Comparison of ENCODE assay signal across 1 cellular context in the genomic region with DNA sequence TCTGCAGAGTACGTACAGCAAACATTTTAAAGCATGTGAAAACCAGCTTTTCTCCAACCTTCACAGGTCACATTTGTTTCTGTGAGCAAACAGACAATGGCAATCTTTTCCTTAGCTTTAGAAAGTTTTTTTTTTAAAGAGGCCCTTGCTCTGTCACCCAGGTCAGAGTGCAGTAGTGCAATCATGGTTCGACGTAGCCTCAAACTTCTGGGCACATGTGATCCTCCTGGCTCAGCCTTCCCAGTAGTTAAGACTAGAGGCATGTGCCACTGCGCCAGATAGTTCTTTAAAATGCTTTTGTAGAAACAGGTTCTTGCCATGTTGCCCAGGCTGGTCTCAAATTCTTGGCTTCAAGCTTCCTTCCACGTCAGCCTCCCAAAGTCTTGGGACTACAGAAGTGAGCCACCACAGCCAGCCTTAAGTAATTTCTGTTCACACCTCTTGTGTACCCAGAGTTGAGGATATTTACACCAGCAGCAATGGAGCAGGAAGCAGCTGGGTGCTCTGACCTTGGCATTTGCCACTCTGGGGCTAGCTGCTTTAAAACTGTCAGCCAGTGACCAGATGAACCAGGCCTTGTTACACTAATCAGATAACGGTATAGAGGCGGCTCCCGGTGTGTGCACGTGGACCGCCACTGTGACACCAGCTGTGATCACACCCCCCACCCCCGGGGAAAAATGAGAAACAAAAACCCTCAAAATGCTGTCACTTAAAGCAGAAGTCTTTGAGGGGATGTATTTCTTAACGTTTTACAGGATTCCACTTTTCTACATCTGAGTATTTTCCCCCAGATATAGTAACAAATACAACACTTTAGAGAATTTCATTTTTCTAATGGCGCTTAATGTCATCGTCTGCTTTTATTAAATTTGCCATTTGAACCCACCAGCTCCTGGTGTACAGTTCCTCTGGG.
A peak's percentile ranks its signal among the peaks of the same experiment; 100 is the strongest.
TF ChIP-seq lines count a peak whose summit lies in the region.

No MANE protein-coding gene starts in this region.

TF ChIP-seq in HepG2, 621 proteins besides CTCF, POLR2A, EP300 and RAD21 (continued from another document and continues in another):
- TF ChIP-seq NR2F6 (IDR thresholded peaks at IDR 0.05) (peak; percentile 78), NR2F6 (CRISPR knock-in tag; IDR thresholded peaks at IDR 0.05) (peak; percentile 89), ZNF143 (CRISPR knock-in tag; IDR thresholded peaks at IDR 0.05) (no peak), IRF1 (CRISPR knock-in tag; IDR thresholded peaks at IDR 0.05; ENCODE audit: low read depth) (no peak), ZNF549 (CRISPR knock-in tag; IDR thresholded peaks at IDR 0.05) (no peak), SMAD3 (CRISPR knock-in tag; IDR thresholded peaks at IDR 0.05) (0 out of 2 replicates have a peak, but pooled peaks have one; percentile 18), AHR (CRISPR knock-in tag; IDR thresholded peaks at IDR 0.05) (no peak), BRCA1 (CRISPR knock-in tag; IDR thresholded peaks at IDR 0.05) (no peak), MXI1 (IDR thresholded peaks at IDR 0.05; ENCODE audit: borderline replicate concordance, low read depth, low read length) (0 out of 3 replicates have a peak, but pooled peaks have one; percentile 14), ARNTL (CRISPR knock-in tag; IDR thresholded peaks at IDR 0.05) (no peak), ZNF564 (CRISPR knock-in tag; IDR thresholded peaks at IDR 0.05) (no peak), NFAT5 (CRISPR knock-in tag; IDR thresholded peaks at IDR 0.05) (no peak), THAP11 (CRISPR knock-in tag; IDR thresholded peaks at IDR 0.05) (peak; percentile 31; the same call in 1 of the 2 replicates), ZSCAN21 (CRISPR knock-in tag; IDR thresholded peaks at IDR 0.05; ENCODE audit: borderline replicate concordance) (no peak), SP2 (CRISPR knock-in tag; IDR thresholded peaks at IDR 0.05) (no peak), SALL1 (CRISPR knock-in tag; IDR thresholded peaks at IDR 0.05) (peak; percentile 81; the same call in 1 of the 2 replicates), ZNF543 (CRISPR knock-in tag; IDR thresholded peaks at IDR 0.05) (no peak), ZNF660 (CRISPR knock-in tag; IDR thresholded peaks at IDR 0.05; ENCODE audit: borderline replicate concordance, low read depth) (no peak), CENPT (CRISPR knock-in tag; IDR thresholded peaks at IDR 0.05; ENCODE audit: low read depth) (no peak), TBP (CRISPR knock-in tag; IDR thresholded peaks at IDR 0.05) (no peak), KLF13 (CRISPR knock-in tag; IDR thresholded peaks at IDR 0.05) (no peak), ZNF256 (CRISPR knock-in tag; conservative IDR thresholded peaks at IDR 0.05) (no peak), ZNF430 (CRISPR knock-in tag; IDR thresholded peaks at IDR 0.05) (0 out of 2 replicates have a peak, but pooled peaks have one; percentile 33), TMF1 (CRISPR knock-in tag; IDR thresholded peaks at IDR 0.05; ENCODE audit: low read depth) (no peak), XRCC5 (optimal IDR thresholded peaks at IDR 0.05; ENCODE audit: low read length) (peak; percentile 32), RARA (CRISPR knock-in tag; IDR thresholded peaks at IDR 0.05) (peak; percentile 89), SNAI1 (CRISPR knock-in tag; IDR thresholded peaks at IDR 0.05; ENCODE audit: borderline replicate concordance) (no peak), SP5 (CRISPR knock-in tag; IDR thresholded peaks at IDR 0.05; ENCODE audit: borderline replicate concordance, low read depth) (no peak), HMG20A (CRISPR knock-in tag; IDR thresholded peaks at IDR 0.05; ENCODE audit: borderline replicate concordance) (peak; percentile 64; the same call in 1 of the 2 replicates), ZNF878 (CRISPR knock-in tag; IDR thresholded peaks at IDR 0.05) (peak; percentile 45; the same call in 1 of the 2 replicates), ZNF562 (CRISPR knock-in tag; IDR thresholded peaks at IDR 0.05; ENCODE audit: borderline replicate concordance) (no peak), ZNF10 (CRISPR knock-in tag; IDR thresholded peaks at IDR 0.05; ENCODE audit: borderline replicate concordance, low read depth) (no peak)
- TF ChIP-seq, protein P1, sequence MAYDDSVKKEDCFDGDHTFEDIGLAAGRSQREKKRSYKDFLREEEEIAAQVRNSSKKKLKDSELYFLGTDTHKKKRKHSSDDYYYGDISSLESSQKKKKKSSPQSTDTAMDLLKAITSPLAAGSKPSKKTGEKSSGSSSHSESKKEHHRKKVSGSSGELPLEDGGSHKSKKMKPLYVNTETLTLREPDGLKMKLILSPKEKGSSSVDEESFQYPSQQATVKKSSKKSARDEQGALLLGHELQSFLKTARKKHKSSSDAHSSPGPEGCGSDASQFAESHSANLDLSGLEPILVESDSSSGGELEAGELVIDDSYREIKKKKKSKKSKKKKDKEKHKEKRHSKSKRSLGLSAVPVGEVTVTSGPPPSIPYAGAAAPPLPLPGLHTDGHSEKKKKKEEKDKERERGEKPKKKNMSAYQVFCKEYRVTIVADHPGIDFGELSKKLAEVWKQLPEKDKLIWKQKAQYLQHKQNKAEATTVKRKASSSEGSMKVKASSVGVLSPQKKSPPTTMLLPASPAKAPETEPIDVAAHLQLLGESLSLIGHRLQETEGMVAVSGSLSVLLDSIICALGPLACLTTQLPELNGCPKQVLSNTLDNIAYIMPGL (CRISPR knock-in tag; IDR thresholded peaks at IDR 0.05; ENCODE audit: borderline replicate concordance in 1 of 2, low read depth in 1 of 2): no peak
- TF ChIP-seq, protein P2, sequence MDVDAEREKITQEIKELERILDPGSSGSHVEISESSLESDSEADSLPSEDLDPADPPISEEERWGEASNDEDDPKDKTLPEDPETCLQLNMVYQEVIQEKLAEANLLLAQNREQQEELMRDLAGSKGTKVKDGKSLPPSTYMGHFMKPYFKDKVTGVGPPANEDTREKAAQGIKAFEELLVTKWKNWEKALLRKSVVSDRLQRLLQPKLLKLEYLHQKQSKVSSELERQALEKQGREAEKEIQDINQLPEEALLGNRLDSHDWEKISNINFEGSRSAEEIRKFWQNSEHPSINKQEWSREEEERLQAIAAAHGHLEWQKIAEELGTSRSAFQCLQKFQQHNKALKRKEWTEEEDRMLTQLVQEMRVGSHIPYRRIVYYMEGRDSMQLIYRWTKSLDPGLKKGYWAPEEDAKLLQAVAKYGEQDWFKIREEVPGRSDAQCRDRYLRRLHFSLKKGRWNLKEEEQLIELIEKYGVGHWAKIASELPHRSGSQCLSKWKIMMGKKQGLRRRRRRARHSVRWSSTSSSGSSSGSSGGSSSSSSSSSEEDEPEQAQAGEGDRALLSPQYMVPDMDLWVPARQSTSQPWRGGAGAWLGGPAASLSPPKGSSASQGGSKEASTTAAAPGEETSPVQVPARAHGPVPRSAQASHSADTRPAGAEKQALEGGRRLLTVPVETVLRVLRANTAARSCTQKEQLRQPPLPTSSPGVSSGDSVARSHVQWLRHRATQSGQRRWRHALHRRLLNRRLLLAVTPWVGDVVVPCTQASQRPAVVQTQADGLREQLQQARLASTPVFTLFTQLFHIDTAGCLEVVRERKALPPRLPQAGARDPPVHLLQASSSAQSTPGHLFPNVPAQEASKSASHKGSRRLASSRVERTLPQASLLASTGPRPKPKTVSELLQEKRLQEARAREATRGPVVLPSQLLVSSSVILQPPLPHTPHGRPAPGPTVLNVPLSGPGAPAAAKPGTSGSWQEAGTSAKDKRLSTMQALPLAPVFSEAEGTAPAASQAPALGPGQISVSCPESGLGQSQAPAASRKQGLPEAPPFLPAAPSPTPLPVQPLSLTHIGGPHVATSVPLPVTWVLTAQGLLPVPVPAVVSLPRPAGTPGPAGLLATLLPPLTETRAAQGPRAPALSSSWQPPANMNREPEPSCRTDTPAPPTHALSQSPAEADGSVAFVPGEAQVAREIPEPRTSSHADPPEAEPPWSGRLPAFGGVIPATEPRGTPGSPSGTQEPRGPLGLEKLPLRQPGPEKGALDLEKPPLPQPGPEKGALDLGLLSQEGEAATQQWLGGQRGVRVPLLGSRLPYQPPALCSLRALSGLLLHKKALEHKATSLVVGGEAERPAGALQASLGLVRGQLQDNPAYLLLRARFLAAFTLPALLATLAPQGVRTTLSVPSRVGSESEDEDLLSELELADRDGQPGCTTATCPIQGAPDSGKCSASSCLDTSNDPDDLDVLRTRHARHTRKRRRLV (CRISPR knock-in tag; IDR thresholded peaks at IDR 0.05): no peak
- TF ChIP-seq, protein P3, sequence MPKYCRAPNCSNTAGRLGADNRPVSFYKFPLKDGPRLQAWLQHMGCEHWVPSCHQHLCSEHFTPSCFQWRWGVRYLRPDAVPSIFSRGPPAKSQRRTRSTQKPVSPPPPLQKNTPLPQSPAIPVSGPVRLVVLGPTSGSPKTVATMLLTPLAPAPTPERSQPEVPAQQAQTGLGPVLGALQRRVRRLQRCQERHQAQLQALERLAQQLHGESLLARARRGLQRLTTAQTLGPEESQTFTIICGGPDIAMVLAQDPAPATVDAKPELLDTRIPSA (CRISPR knock-in tag; IDR thresholded peaks at IDR 0.05; ENCODE audit: borderline replicate concordance): no peak
- TF ChIP-seq, protein P4, sequence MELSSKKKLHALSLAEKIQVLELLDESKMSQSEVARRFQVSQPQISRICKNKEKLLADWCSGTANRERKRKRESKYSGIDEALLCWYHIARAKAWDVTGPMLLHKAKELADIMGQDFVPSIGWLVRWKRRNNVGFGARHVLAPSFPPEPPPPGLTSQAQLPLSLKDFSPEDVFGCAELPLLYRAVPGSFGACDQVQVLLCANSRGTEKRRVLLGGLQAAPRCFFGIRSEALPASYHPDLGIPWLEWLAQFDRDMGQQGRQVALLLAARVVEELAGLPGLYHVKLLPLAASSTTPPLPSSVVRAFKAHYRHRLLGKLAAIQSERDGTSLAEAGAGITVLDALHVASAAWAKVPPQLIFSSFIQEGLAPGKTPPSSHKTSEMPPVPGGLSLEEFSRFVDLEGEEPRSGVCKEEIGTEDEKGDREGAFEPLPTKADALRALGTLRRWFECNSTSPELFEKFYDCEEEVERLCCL (CRISPR knock-in tag; IDR thresholded peaks at IDR 0.05; ENCODE audit: borderline replicate concordance): no peak
- TF ChIP-seq, protein P5, sequence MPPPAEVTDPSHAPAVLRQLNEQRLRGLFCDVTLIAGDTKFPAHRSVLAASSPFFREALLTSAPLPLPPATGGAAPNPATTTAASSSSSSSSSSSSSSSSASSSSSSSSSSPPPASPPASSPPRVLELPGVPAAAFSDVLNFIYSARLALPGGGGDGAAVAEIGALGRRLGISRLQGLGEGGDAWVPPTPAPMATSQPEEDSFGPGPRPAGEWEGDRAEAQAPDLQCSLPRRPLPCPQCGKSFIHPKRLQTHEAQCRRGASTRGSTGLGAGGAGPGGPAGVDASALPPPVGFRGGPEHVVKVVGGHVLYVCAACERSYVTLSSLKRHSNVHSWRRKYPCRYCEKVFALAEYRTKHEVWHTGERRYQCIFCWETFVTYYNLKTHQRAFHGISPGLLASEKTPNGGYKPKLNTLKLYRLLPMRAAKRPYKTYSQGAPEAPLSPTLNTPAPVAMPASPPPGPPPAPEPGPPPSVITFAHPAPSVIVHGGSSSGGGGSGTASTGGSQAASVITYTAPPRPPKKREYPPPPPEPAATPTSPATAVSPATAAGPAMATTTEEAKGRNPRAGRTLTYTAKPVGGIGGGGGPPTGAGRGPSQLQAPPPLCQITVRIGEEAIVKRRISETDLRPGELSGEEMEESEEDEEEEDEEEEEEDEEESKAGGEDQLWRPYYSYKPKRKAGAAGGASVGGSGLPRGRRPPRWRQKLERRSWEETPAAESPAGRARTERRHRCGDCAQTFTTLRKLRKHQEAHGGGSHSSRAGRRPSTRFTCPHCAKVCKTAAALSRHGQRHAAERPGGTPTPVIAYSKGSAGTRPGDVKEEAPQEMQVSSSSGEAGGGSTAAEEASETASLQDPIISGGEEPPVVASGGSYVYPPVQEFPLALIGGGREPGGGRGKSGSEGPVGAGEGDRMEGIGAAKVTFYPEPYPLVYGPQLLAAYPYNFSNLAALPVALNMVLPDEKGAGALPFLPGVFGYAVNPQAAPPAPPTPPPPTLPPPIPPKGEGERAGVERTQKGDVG (CRISPR knock-in tag; IDR thresholded peaks at IDR 0.05; ENCODE audit: borderline replicate concordance): no peak
- TF ChIP-seq, protein P6, sequence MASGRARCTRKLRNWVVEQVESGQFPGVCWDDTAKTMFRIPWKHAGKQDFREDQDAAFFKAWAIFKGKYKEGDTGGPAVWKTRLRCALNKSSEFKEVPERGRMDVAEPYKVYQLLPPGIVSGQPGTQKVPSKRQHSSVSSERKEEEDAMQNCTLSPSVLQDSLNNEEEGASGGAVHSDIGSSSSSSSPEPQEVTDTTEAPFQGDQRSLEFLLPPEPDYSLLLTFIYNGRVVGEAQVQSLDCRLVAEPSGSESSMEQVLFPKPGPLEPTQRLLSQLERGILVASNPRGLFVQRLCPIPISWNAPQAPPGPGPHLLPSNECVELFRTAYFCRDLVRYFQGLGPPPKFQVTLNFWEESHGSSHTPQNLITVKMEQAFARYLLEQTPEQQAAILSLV (CRISPR knock-in tag; IDR thresholded peaks at IDR 0.05; ENCODE audit: borderline replicate concordance): 0 out of 2 replicates have a peak, but pooled peaks have one; percentile 42
